In the genomic region with DNA sequence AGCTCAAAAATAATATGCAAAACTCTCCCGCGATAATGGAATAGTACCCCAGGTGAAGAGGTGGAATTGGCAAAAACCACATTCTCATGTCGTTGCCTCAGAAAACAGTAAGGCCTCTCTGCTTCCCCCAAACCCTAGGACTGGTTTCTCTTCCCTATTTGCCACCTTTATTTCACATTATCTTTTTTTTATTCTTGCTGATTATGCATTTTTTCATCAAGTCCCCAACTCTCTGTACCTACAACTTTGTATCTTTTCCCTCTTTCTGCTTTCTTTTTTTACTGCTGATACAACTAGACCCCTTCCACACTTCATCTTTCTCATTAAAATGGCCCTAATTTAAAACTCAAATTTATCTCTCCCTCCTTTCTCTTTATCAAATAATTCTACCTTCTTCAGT, we compare ENCODE assay signal across 35 cellular contexts.
"Had no signal": no experiment of that assay in that cellular context is flagged by ENCODE, and none has a peak within 500 bp of the region (broad histone marks: within the 10 kb centered on the region; RNA-seq: fewer than 3 reads in every experiment).

No MANE protein-coding gene starts in this region.

- H3K9me3 ChIP-seq: adrenal gland, body of pancreas, esophagus muscularis mucosa, gastrocnemius medialis had no signal

- H3K27ac Mint-ChIP-seq: activated CD4-positive, alpha-beta memory T cell treated with anti-CD3 and anti-CD28 coated beads for 36 hours; activated CD4-positive, alpha-beta T cell treated with anti-CD3 and anti-CD28 coated beads for 36 hours; activated CD4-positive, alpha-beta T cell treated with anti-CD3 and anti-CD28 coated beads, Interleukin-2, amount 10 ng/mL, durations not matched to agents 24 days and 14 days; activated CD8-positive, alpha-beta memory T cell treated with anti-CD3 and anti-CD28 coated beads, Interleukin-2, amount 10 ng/mL, durations not matched to agents 7 days and 5 days; activated CD8-positive, alpha-beta T cell treated with anti-CD3 and anti-CD28 coated beads, Interleukin-2, amount 10 ng/mL, durations not matched to agents 7 days and 5 days; activated naive CD4-positive, alpha-beta T cell treated with anti-CD3 and anti-CD28 coated beads for 36 hours; activated naive CD4-positive, alpha-beta T cell treated with anti-CD3 and anti-CD28 coated beads, Interleukin-2, amount 50 U/mL, for 24 hours; activated naive CD8-positive, alpha-beta T cell treated with anti-CD3 and anti-CD28 coated beads for 36 hours; activated naive CD8-positive, alpha-beta T cell treated with anti-CD3 and anti-CD28 coated beads, Interleukin-2, amount 50 U/mL, for 24 hours; activated T-helper 1 cell treated with anti-CD3 and anti-CD28 coated beads, Interleukin-12 subunit alpha, Interleukin-12 subunit beta, Interleukin-2, Interleukin-4 antibody, amounts not matched to agents 30 ng/mL and 10 ng/mL and 1 ng/mL, durations not matched to agents 14 hours and 24 hours and 36 hours; activated T-helper 2 cell treated with anti-CD3 and anti-CD28 coated beads, Interferon-gamma antibody, Interleukin-2, Interleukin-4, amounts not matched to agents 10 μg/mL and 5 μg/mL and 100 μg/mL, durations not matched to agents 14 hours and 24 hours and 36 hours; effector memory CD8-positive, alpha-beta T cell; T-helper 17 cell; T-helper 2 cell treated with Interferon-gamma antibody and Interleukin-4, amounts not matched to agents 5 μg/mL and 100 μg/mL, for 36 hours had no signal

- H3K4me1 ChIP-seq: adrenal gland, body of pancreas, esophagus muscularis mucosa, foreskin keratinocyte, gastrocnemius medialis had no signal

- H3K4me3 Mint-ChIP-seq: activated CD4-positive, alpha-beta memory T cell treated with anti-CD3 and anti-CD28 coated beads for 36 hours; activated CD4-positive, alpha-beta T cell treated with anti-CD3 and anti-CD28 coated beads for 36 hours; activated CD4-positive, alpha-beta T cell treated with anti-CD3 and anti-CD28 coated beads, Interleukin-2, amount 10 ng/mL, durations not matched to agents 24 days and 14 days; activated CD8-positive, alpha-beta memory T cell treated with anti-CD3 and anti-CD28 coated beads, Interleukin-2, amount 10 ng/mL, durations not matched to agents 7 days and 5 days; activated CD8-positive, alpha-beta T cell treated with anti-CD3 and anti-CD28 coated beads, Interleukin-2, amount 10 ng/mL, durations not matched to agents 7 days and 5 days; activated naive CD4-positive, alpha-beta T cell treated with anti-CD3 and anti-CD28 coated beads for 36 hours; activated naive CD4-positive, alpha-beta T cell treated with anti-CD3 and anti-CD28 coated beads, Interleukin-2, amount 50 U/mL, for 24 hours; activated naive CD8-positive, alpha-beta T cell treated with anti-CD3 and anti-CD28 coated beads for 36 hours; activated naive CD8-positive, alpha-beta T cell treated with anti-CD3 and anti-CD28 coated beads, Interleukin-2, amount 50 U/mL, for 24 hours; activated T-helper 1 cell treated with anti-CD3 and anti-CD28 coated beads, Interleukin-12 subunit alpha, Interleukin-12 subunit beta, Interleukin-2, Interleukin-4 antibody, amounts not matched to agents 30 ng/mL and 10 ng/mL and 1 ng/mL, durations not matched to agents 14 hours and 24 hours and 36 hours; effector memory CD8-positive, alpha-beta T cell; T-helper 17 cell; T-helper 2 cell treated with Interferon-gamma antibody and Interleukin-4, amounts not matched to agents 5 μg/mL and 100 μg/mL, for 36 hours had no signal

- H3K36me3 Mint-ChIP-seq: activated CD4-positive, alpha-beta memory T cell treated with anti-CD3 and anti-CD28 coated beads for 36 hours; activated CD8-positive, alpha-beta memory T cell treated with anti-CD3 and anti-CD28 coated beads, Interleukin-2, amount 10 ng/mL, durations not matched to agents 7 days and 5 days; activated naive CD4-positive, alpha-beta T cell treated with anti-CD3 and anti-CD28 coated beads, Interleukin-2, amount 50 U/mL, for 24 hours; activated naive CD8-positive, alpha-beta T cell treated with anti-CD3 and anti-CD28 coated beads for 36 hours had no signal

- H3K27ac ChIP-seq: adrenal gland, body of pancreas, esophagus muscularis mucosa, foreskin keratinocyte, gastrocnemius medialis had no signal

- ATAC-seq: activated CD4-positive, alpha-beta T cell treated with anti-CD3 and anti-CD28 coated beads for 36 hours; activated CD8-positive, alpha-beta memory T cell treated with anti-CD3 and anti-CD28 coated beads, Interleukin-2, amount 10 ng/mL, durations not matched to agents 7 days and 5 days; activated CD8-positive, alpha-beta T cell treated with anti-CD3 and anti-CD28 coated beads, Interleukin-2, amount 10 ng/mL, durations not matched to agents 7 days and 5 days; activated naive CD8-positive, alpha-beta T cell treated with anti-CD3 and anti-CD28 coated beads, Interleukin-2, amount 50 U/mL, for 24 hours; body of pancreas; effector memory CD8-positive, alpha-beta T cell; foreskin keratinocyte; gastrocnemius medialis; T-helper 17 cell had no signal

- H3K4me1 Mint-ChIP-seq: activated CD4-positive, alpha-beta T cell treated with anti-CD3 and anti-CD28 coated beads for 36 hours; activated CD4-positive, alpha-beta T cell treated with anti-CD3 and anti-CD28 coated beads, Interleukin-2, amount 10 ng/mL, durations not matched to agents 24 days and 14 days; activated CD8-positive, alpha-beta memory T cell treated with anti-CD3 and anti-CD28 coated beads, Interleukin-2, amount 10 ng/mL, durations not matched to agents 7 days and 5 days; activated naive CD4-positive, alpha-beta T cell treated with anti-CD3 and anti-CD28 coated beads, Interleukin-2, amount 50 U/mL, for 24 hours; activated naive CD8-positive, alpha-beta T cell treated with anti-CD3 and anti-CD28 coated beads for 36 hours; activated naive CD8-positive, alpha-beta T cell treated with anti-CD3 and anti-CD28 coated beads, Interleukin-2, amount 50 U/mL, for 24 hours; T-helper 17 cell had no signal

- H3K36me3 ChIP-seq: adrenal gland, esophagus muscularis mucosa, gastrocnemius medialis had no signal

- H3K4me3 ChIP-seq: adrenal gland, body of pancreas, esophagus muscularis mucosa, gastrocnemius medialis had no signal

- H3K27me3 ChIP-seq: adrenal gland, body of pancreas, esophagus muscularis mucosa, foreskin keratinocyte, gastrocnemius medialis had no signal

- DNase-seq: activated CD4-positive, alpha-beta memory T cell treated with anti-CD3 and anti-CD28 coated beads for 36 hours; activated CD4-positive, alpha-beta T cell treated with anti-CD3 and anti-CD28 coated beads for 36 hours; activated CD4-positive, alpha-beta T cell treated with anti-CD3 and anti-CD28 coated beads, Interleukin-2, amount 10 ng/mL, durations not matched to agents 24 days and 14 days; activated CD4-positive, CD25-positive, alpha-beta regulatory T cell; activated CD4-positive, CD25-positive, alpha-beta regulatory T cell treated with anti-CD3 and anti-CD28 coated beads, Interleukin-2, amount 50 U/mL, for 72 hours; activated CD8-positive, alpha-beta memory T cell treated with anti-CD3 and anti-CD28 coated beads, Interleukin-2, amount 10 ng/mL, durations not matched to agents 7 days and 5 days; activated CD8-positive, alpha-beta memory T cell treated with anti-CD3 and anti-CD28 coated beads, Interleukin-2, amount 50 U/mL, for 4 hours; activated CD8-positive, alpha-beta T cell treated with anti-CD3 and anti-CD28 coated beads, Interleukin-2, amount 10 ng/mL, durations not matched to agents 7 days and 5 days; activated effector memory CD4-positive, alpha-beta T cell treated with anti-CD3 and anti-CD28 coated beads, Interleukin-2, amount 50 U/mL, for 16 hours; activated naive CD4-positive, alpha-beta T cell treated with anti-CD3 and anti-CD28 coated beads for 36 hours; activated naive CD8-positive, alpha-beta T cell treated with anti-CD3 and anti-CD28 coated beads for 36 hours; activated naive CD8-positive, alpha-beta T cell treated with anti-CD3 and anti-CD28 coated beads, Interleukin-2, amount 50 U/mL, for 24 hours; activated T-cell treated with anti-CD3 and anti-CD28 coated beads, Interleukin-2, amount 50 U/mL, for 1 hour; activated T-cell treated with anti-CD3 and anti-CD28 coated beads, Interleukin-2, amount 50 U/mL, for 48 hours; adrenal gland; amygdala; aorta; body of pancreas; caudate nucleus; cortex of kidney; dermis blood vessel endothelial cell; effector CD4-positive, alpha-beta T cell; effector memory CD8-positive, alpha-beta T cell; erythroblast; foreskin keratinocyte; gastrocnemius medialis; glutamatergic neuron; T-helper 1 cell; T-helper 17 cell; T1000 had no signal

- H3K27me3 Mint-ChIP-seq: activated CD4-positive, alpha-beta memory T cell treated with anti-CD3 and anti-CD28 coated beads for 36 hours; activated CD4-positive, alpha-beta T cell treated with anti-CD3 and anti-CD28 coated beads for 36 hours; activated CD4-positive, alpha-beta T cell treated with anti-CD3 and anti-CD28 coated beads, Interleukin-2, amount 10 ng/mL, durations not matched to agents 24 days and 14 days; activated CD8-positive, alpha-beta memory T cell treated with anti-CD3 and anti-CD28 coated beads, Interleukin-2, amount 10 ng/mL, durations not matched to agents 7 days and 5 days; activated naive CD4-positive, alpha-beta T cell treated with anti-CD3 and anti-CD28 coated beads, Interleukin-2, amount 50 U/mL, for 24 hours; activated naive CD8-positive, alpha-beta T cell treated with anti-CD3 and anti-CD28 coated beads for 36 hours; activated naive CD8-positive, alpha-beta T cell treated with anti-CD3 and anti-CD28 coated beads, Interleukin-2, amount 50 U/mL, for 24 hours; effector memory CD8-positive, alpha-beta T cell; T-helper 17 cell had no signal
